In genomic region chr2:43092520-43093179, GRCh38 we compare ENCODE assay signal across 2 cellular contexts.
TF ChIP-seq lines count a peak whose summit lies in the region.

No MANE protein-coding gene starts in this region.

TF ChIP-seq in HepG2, 621 proteins besides CTCF, POLR2A, EP300 and RAD21 (continues in another document):
- TF ChIP-seq REST (IDR thresholded peaks at IDR 0.05; ENCODE audit: borderline replicate concordance in 1 of 2, low read depth in 1 of 2, low read length in 2 of 2): no peak
- TF ChIP-seq IRF2 (CRISPR knock-in tag; IDR thresholded peaks at IDR 0.05): no peak
- 0 out of 2 replicates have a peak, but pooled peaks have one; percentile 13 for TF ChIP-seq SOX13 (IDR thresholded peaks at IDR 0.05)
- TF ChIP-seq SOX13 (CRISPR knock-in tag; conservative IDR thresholded peaks at IDR 0.05 in 1 of 2, IDR thresholded peaks at IDR 0.05 in 1 of 2): peak in 1 of 2 experiments; percentile 75; a peak in 2 of 4 replicates
- TF ChIP-seq TBP (CRISPR knock-in tag; IDR thresholded peaks at IDR 0.05): no peak
- peak; percentile 78; the same call in 1 of the 2 replicates for TF ChIP-seq ZNF205 (CRISPR knock-in tag; IDR thresholded peaks at IDR 0.05)
- no peak for TF ChIP-seq ZBTB1 (CRISPR knock-in tag; IDR thresholded peaks at IDR 0.05; ENCODE audit: borderline replicate concordance)
- TF ChIP-seq KDM4B (CRISPR knock-in tag; IDR thresholded peaks at IDR 0.05): no peak
- no peak; the same call in 1 of the 2 replicates for TF ChIP-seq MTA1 (CRISPR knock-in tag; IDR thresholded peaks at IDR 0.05; ENCODE audit: borderline replicate concordance)
- TF ChIP-seq RERE (CRISPR knock-in tag; IDR thresholded peaks at IDR 0.05; ENCODE audit: low read depth): peak; percentile 71; the same call in 1 of the 2 replicates
- TF ChIP-seq DR1 (CRISPR knock-in tag; IDR thresholded peaks at IDR 0.05): no peak
- TF ChIP-seq ZNF543 (CRISPR knock-in tag; IDR thresholded peaks at IDR 0.05): 0 out of 2 replicates have a peak, but pooled peaks have one; percentile 50
- no peak for TF ChIP-seq ZFP91 (CRISPR knock-in tag; IDR thresholded peaks at IDR 0.05; ENCODE audit: borderline replicate concordance)
- no peak for TF ChIP-seq BORCS8-MEF2B (CRISPR knock-in tag; IDR thresholded peaks at IDR 0.05)
- no peak for TF ChIP-seq ZNF317 (CRISPR knock-in tag; IDR thresholded peaks at IDR 0.05)

TF ChIP-seq in H1, 55 proteins besides CTCF, POLR2A, EP300 and RAD21:
- TF ChIP-seq SIN3A (conservative IDR thresholded peaks at IDR 0.05 in 1 of 2, IDR thresholded peaks at IDR 0.05 in 1 of 2; ENCODE audit: low read depth in 1 of 2, low read length in 2 of 2): no peak
- TF ChIP-seq RNF2 (IDR thresholded peaks at IDR 0.05; ENCODE audit: borderline replicate concordance, low read depth, low read length, missing control alignments, poor library complexity, severe bottlenecking): no peak
- TF ChIP-seq PHF8 (conservative IDR thresholded peaks at IDR 0.05; ENCODE audit: low read depth, low read length): no peak
- no peak for TF ChIP-seq KDM4A (IDR thresholded peaks at IDR 0.05; ENCODE audit: low read depth, low read length, severe bottlenecking)
- TF ChIP-seq SP2 (IDR thresholded peaks at IDR 0.05; ENCODE audit: low read length): no peak
- no peak for TF ChIP-seq CBX8 (IDR thresholded peaks at IDR 0.05; ENCODE audit: borderline replicate concordance, low read depth, low read length)
- no peak for TF ChIP-seq CHD7 (IDR thresholded peaks at IDR 0.05; ENCODE audit: insufficient replicate concordance, low read length)
- no peak for TF ChIP-seq SP1 (IDR thresholded peaks at IDR 0.05; ENCODE audit: low read depth, low read length)
- TF ChIP-seq BRCA1 (IDR thresholded peaks at IDR 0.05; ENCODE audit: low read depth, low read length): no peak
- TF ChIP-seq KDM5A (IDR thresholded peaks at IDR 0.05; ENCODE audit: low read length): no peak
- TF ChIP-seq EZH2 (IDR thresholded peaks at IDR 0.05; ENCODE audit: low read depth, low read length, severe bottlenecking): no peak
TF ChIP-seq in H1: peak in this region for 0.
